Comparison of ENCODE assay signal across 8 cellular contexts in genomic region chr12:9750276-9751203, GRCh38. TPM values are rescaled to one million over a fixed set of nuclear protein-coding genes. Genes with fewer than 3 reads are reported as not detected.
DNase-seq lines count a peak whose midpoint lies in the region; ATAC-seq, FAIRE-seq and TF ChIP-seq lines count a peak whose summit lies in the region.

No MANE protein-coding gene starts in this region.

- no peaks in the 10 kb centered on the region for H3K4me1 Mint-ChIP-seq in osteocyte (ENCODE audit: unreplicated experiment)

- dilution Hi-C loops in IMR-90 (cut with HindIII; ENCODE audit: low sequenced_read_pairs, unreplicated experiment), result no loop called here

- no peaks in the 10 kb centered on the region for H3K79me1 ChIP-seq in IMR-90 (ENCODE audit: low read depth in 1 of 2, low read length in 2 of 2)

- H4K5ac ChIP-seq in IMR-90 (ENCODE audit: low read depth, low read length), result no peak overlapping the region

- DNase-seq in Caki2 (ENCODE audit: low read depth) (peak; percentile 60), IMR-90 (peak; percentile 56), OCI-LY7 (ENCODE audit: low spot score) (peak; percentile 86), frontal cortex (ENCODE audit: low spot score in 2 of 2) (peak; percentile 23 to 45), osteocyte (ENCODE audit: extremely low spot score, unreplicated experiment) (no peak)
- peak; percentile 42 for DNase-seq in activated gamma-delta T cell treated with anti-CD3 and anti-CD28 coated beads, Interleukin-2, amount 50 U/mL, for 16 hours (ENCODE audit: low read depth)

- no TSS peak for BruUV-seq in IMR-90 (replicated peaks; lab: Mats Ljungman, UMichigan)
- no TSS peak for BruUV-seq in OCI-LY7 (replicated peaks; lab: Mats Ljungman, UMichigan)

- TF ChIP-seq RAD21 in IMR-90 (IDR thresholded peaks at IDR 0.05; ENCODE audit: low read length), result peak; percentile 71

- TF ChIP-seq POLR2A in IMR-90 (IDR thresholded peaks at IDR 0.05; ENCODE audit: low read depth, low read length), result no peak

- H4K8ac ChIP-seq in IMR-90 (ENCODE audit: low read depth in 2 of 2, low read length in 2 of 2), result no peak overlapping the region

- H2AK9ac ChIP-seq in IMR-90 (replicated peaks; ENCODE audit: low read depth, low read length, poor library complexity), result no peak overlapping the region

- peak; percentile 78 for FAIRE-seq in frontal cortex (lab: Jason Lieb, UNC)

- H3K4ac ChIP-seq in IMR-90 (ENCODE audit: low read depth, low read length), result no peak overlapping the region

- H3K4me2 ChIP-seq in IMR-90 (ENCODE audit: low read depth, low read length) (peak overlapping the region; percentile 79; the same call in 1 of the 2 replicates), OCI-LY7 (ENCODE audit: low read length) (peak overlapping the region; percentile 67)

- peaks cover 35% of the 10 kb centered on the region for H3K27me3 Mint-ChIP-seq in osteocyte (ENCODE audit: unreplicated experiment)

- H3K4me1 ChIP-seq in IMR-90 (ENCODE audit: control insufficient read depth, insufficient read depth, low read length), result no peaks in the 10 kb centered on the region
- peaks cover 39% of the 10 kb centered on the region for H3K4me1 ChIP-seq in OCI-LY7 (ENCODE audit: insufficient read depth, low read length, poor library complexity, severe bottlenecking)

- H2AFZ ChIP-seq in IMR-90 (replicated peaks; ENCODE audit: low read length, poor library complexity) (no peak overlapping the region), OCI-LY7 (ENCODE audit: low read length) (peak overlapping the region; percentile 57; the same call in 1 of the 2 replicates)

- H3K56ac ChIP-seq in IMR-90 (ENCODE audit: extremely low read depth, insufficient read depth, low read length), result no peak overlapping the region

- intact Hi-C loops in IMR-90 (cut with micrococcal nuclease), result loop anchor here (1.0 to 5.0 kb wide), 6 partner anchors 48 to 442 kb away; partner anchors contain the start of genes CLEC12B and CLEC9A
- intact Hi-C loops in OCI-LY7 (cut with micrococcal nuclease; ENCODE audit: unreplicated experiment), result loop anchor here (1.0 to 5.0 kb wide), 4 partner anchors 48 to 392 kb away; partner anchors contain the start of gene CLEC2B

- in situ Hi-C loops in Caki2 (cut with HindIII; ENCODE audit: low pct_unique_long_range_greater_than_20kb, low sequenced_read_pairs), result no loop called here
- in situ Hi-C loops in IMR-90 (cut with MboI; ENCODE audit: low sequenced_read_pairs), result no loop called here

- no CpG with 5 or more reads among the region's 20 CpGs for WGBS in IMR-90 (ENCODE audit: extremely low coverage in 2 of 2, insufficient read length in 1 of 2), 2 experiments

- H3K9me1 ChIP-seq in IMR-90 (ENCODE audit: insufficient read depth, low read length), result no peaks in the 10 kb centered on the region

- H2BK120ac ChIP-seq in IMR-90 (ENCODE audit: low read depth, low read length), result no peak overlapping the region

- H3K23ac ChIP-seq in IMR-90 (ENCODE audit: low read depth, low read length), result no peak overlapping the region

- TF ChIP-seq CTCF in IMR-90 (conservative IDR thresholded peaks at IDR 0.05; ENCODE audit: low read depth, low read length), result peak; percentile 73
- TF ChIP-seq CTCF in OCI-LY7 (conservative IDR thresholded peaks at IDR 0.05; ENCODE audit: low read length), result peak; percentile 80
- TF ChIP-seq CTCF in osteocyte (IDR thresholded peaks at IDR 0.05), result peak; percentile 90

- no peak overlapping the region for H2BK20ac ChIP-seq in IMR-90 (ENCODE audit: low read depth, low read length)

- H3K9me3 ChIP-seq in IMR-90 (ENCODE audit: control insufficient read depth, insufficient read depth, low read length), result no peaks in the 10 kb centered on the region
- no peaks in the 10 kb centered on the region for H3K9me3 ChIP-seq in OCI-LY7 (ENCODE audit: low read length)

- POLR2A ChIA-PET in IMR-90 (lab: Charles Lee; ENCODE audit: unreplicated experiment) (interaction anchor here (0.5 kb wide), 1 partner anchor 334 kb away, joined by 4 read pairs; no protein-coding TSS in a partner anchor), OCI-LY7 (lab: Charles Lee) (interaction anchor here (0.5 to 3.9 kb wide), 14 partner anchors 8 to 672 kb away, joined by 3 to 23 read pairs (median 5); partner anchors contain the start of gene CD69)

- H3K9me3 Mint-ChIP-seq in osteocyte (ENCODE audit: unreplicated experiment), result no peaks in the 10 kb centered on the region

- H3K4me3 Mint-ChIP-seq in osteocyte (ENCODE audit: unreplicated experiment), result no peak overlapping the region

- no peak overlapping the region for H3K9ac ChIP-seq in IMR-90 (ENCODE audit: low read depth, low read length)

- no peak overlapping the region for H3K27ac ChIP-seq in IMR-90 (ENCODE audit: insufficient read depth, low read length)
- H3K27ac ChIP-seq in OCI-LY7 (ENCODE audit: low read depth, low read length, poor library complexity, severe bottlenecking), result no peak overlapping the region

- H3K36me3 ChIP-seq in IMR-90 (ENCODE audit: control insufficient read depth, insufficient read depth, low read length), result no peaks in the 10 kb centered on the region
- H3K36me3 ChIP-seq in OCI-LY7 (ENCODE audit: insufficient read depth, low read length), result peaks cover 32% of the 10 kb centered on the region

- no peak overlapping the region for H3K4me3 ChIP-seq in IMR-90 (ENCODE audit: insufficient read depth, low read depth, low read length)
- H3K4me3 ChIP-seq in OCI-LY7 (ENCODE audit: low read depth, low read length, poor library complexity, severe bottlenecking), result peak overlapping the region; percentile 26

- H3K27ac Mint-ChIP-seq in osteocyte (ENCODE audit: unreplicated experiment), result no peak overlapping the region

- H4K20me1 ChIP-seq in IMR-90 (ENCODE audit: insufficient read depth, low read length) (no peaks in the 10 kb centered on the region), OCI-LY7 (ENCODE audit: insufficient read depth, low read length) (no peaks in the 10 kb centered on the region)

- H2AK5ac ChIP-seq in IMR-90 (ENCODE audit: low read depth, low read length), result no peak overlapping the region

- H2BK15ac ChIP-seq in IMR-90 (ENCODE audit: low read depth, low read length), result no peak overlapping the region

- H3K9me2 ChIP-seq in OCI-LY7 (ENCODE audit: insufficient read depth, low read length), result no peaks in the 10 kb centered on the region

- H2BK5ac ChIP-seq in IMR-90 (ENCODE audit: low read depth, low read length, poor library complexity, severe bottlenecking), result no peak overlapping the region

- H3K27me3 ChIP-seq in IMR-90 (ENCODE audit: control insufficient read depth, insufficient read depth, low read length), result peaks cover 3% of the 10 kb centered on the region; the same call in 1 of the 2 replicates

- no peak overlapping the region for H4K91ac ChIP-seq in IMR-90 (ENCODE audit: insufficient read depth, low read depth, low read length)

- CTCF ChIA-PET in IMR-90 (lab: Yijun Ruan, JAX), result interaction anchor here (0.6 to 4.1 kb wide), 23 partner anchors 8 to 403 kb away, joined by 3 to 39 read pairs (median 3); partner anchors contain the start of gene CD69
- CTCF ChIA-PET in OCI-LY7 (lab: Charles Lee; ENCODE audit: unreplicated experiment), result interaction anchor here (0.6 to 5.6 kb wide), 2 partner anchors 47 to 111 kb away, joined by 3 to 65 read pairs; no protein-coding TSS in a partner anchor

- no peak overlapping the region for H3K18ac ChIP-seq in IMR-90 (ENCODE audit: low read depth, low read length)

- no peak overlapping the region for H3K14ac ChIP-seq in IMR-90 (replicated peaks; ENCODE audit: low read depth, low read length)

- no peaks in the 10 kb centered on the region for H3K36me3 Mint-ChIP-seq in osteocyte (ENCODE audit: unreplicated experiment)

- ATAC-seq in GM19452 (IDR thresholded peaks at IDR 0.05; ENCODE audit: unreplicated experiment) (peak; percentile 61), IMR-90 (ENCODE audit: low read depth) (peak; percentile 88), GM19395 (IDR thresholded peaks at IDR 0.05; ENCODE audit: unreplicated experiment) (no peak)

- no peaks in the 10 kb centered on the region for H3K79me2 ChIP-seq in OCI-LY7 (ENCODE audit: insufficient read depth, low read depth, low read length)

TF ChIP-seq in IMR-90, 13 proteins besides CTCF, POLR2A, EP300 and RAD21 (continues in another document):
- TF ChIP-seq SMC3 (IDR thresholded peaks at IDR 0.05; ENCODE audit: low read depth, low read length) (peak; percentile 56), USF2 (IDR thresholded peaks at IDR 0.05; ENCODE audit: low read depth, low read length) (no peak), CEBPB (IDR thresholded peaks at IDR 0.05; ENCODE audit: low read depth, low read length) (no peak)
- TF ChIP-seq, protein P1, sequence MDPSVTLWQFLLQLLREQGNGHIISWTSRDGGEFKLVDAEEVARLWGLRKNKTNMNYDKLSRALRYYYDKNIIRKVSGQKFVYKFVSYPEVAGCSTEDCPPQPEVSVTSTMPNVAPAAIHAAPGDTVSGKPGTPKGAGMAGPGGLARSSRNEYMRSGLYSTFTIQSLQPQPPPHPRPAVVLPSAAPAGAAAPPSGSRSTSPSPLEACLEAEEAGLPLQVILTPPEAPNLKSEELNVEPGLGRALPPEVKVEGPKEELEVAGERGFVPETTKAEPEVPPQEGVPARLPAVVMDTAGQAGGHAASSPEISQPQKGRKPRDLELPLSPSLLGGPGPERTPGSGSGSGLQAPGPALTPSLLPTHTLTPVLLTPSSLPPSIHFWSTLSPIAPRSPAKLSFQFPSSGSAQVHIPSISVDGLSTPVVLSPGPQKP (IDR thresholded peaks at IDR 0.05; ENCODE audit: borderline replicate concordance, low read depth, low read length), result no peak

RNA-seq across cellular contexts. Expression of gene CD69, which starts 10.2 kb away (rescaled TPM):
- total RNA-seq in Caki2 (2014; rRNA removed; shearing (Covaris generic); ENCODE audit: low replicate concordance), result 0.71 and 4.1 TPM in 2 replicates
- total RNA-seq in IMR-90 (2012; rRNA removed) (not detected in 2 replicates), OCI-LY7 (2022) (9.7 and 10.3 TPM in 2 replicates), frontal cortex (not detected), osteocyte (not detected in 2 replicates)
- polyA plus RNA-seq in IMR-90 (2012; rRNA removed), result not detected in 2 replicates
- polyA plus RNA-seq in IMR-90 (2012; cell fraction: cytosol; rRNA removed), result not detected in 2 replicates
- 0.08 TPM in 1 of 2 replicates, not detected in the other for polyA plus RNA-seq in IMR-90 (2012; cell fraction: nucleus; rRNA removed; ENCODE audit: low replicate concordance)
- total RNA-seq in OCI-LY7 (2014; rRNA removed; shearing (Covaris generic)), result 12.3 and 13.7 TPM in 2 replicates

RNA-seq across cellular contexts. Expression of gene CLECL1, which starts 17.6 kb away (rescaled TPM):
- not detected in 2 replicates for total RNA-seq in Caki2 (2014; rRNA removed; shearing (Covaris generic); ENCODE audit: low replicate concordance)
- total RNA-seq in IMR-90 (2012; rRNA removed) (not detected in 2 replicates), OCI-LY7 (2022) (106 and 114 TPM in 2 replicates), frontal cortex (not detected), osteocyte (not detected in 2 replicates)
- not detected in 2 replicates for polyA plus RNA-seq in IMR-90 (2012; rRNA removed)
- polyA plus RNA-seq in IMR-90 (2012; cell fraction: cytosol; rRNA removed), result not detected in 2 replicates
- polyA plus RNA-seq in IMR-90 (2012; cell fraction: nucleus; rRNA removed; ENCODE audit: low replicate concordance), result not detected in 2 replicates
- total RNA-seq in OCI-LY7 (2014; rRNA removed; shearing (Covaris generic)), result 68.4 and 73.3 TPM in 2 replicates

Comparison
In these comparisons a context has a peak if more than half of its experiments do, and no peak if none do; other contexts are left out.
1. RNA of gene CLECL1, which starts 17.6 kb away (total RNA-seq): 68.4 to 114 TPM in OCI-LY7; not detected in Caki2, not detected in IMR-90, not detected in frontal cortex (single experiment) and not detected in osteocyte; every median in the first group is over 10 times any median in the second.
2. Peak in every context shown above with its lines, with median percentiles within 50 percentile points of each other: CTCF ChIP-seq.